ENCODE assay signal across 1 cellular context in genomic region chr19:1860133-1860775, GRCh38.
TF ChIP-seq lines count a peak whose summit lies in the region.

No MANE protein-coding gene starts in this region.

TF ChIP-seq in HepG2, 621 proteins besides CTCF, POLR2A, EP300 and RAD21 (continued from another document):
- TF ChIP-seq, protein P1, sequence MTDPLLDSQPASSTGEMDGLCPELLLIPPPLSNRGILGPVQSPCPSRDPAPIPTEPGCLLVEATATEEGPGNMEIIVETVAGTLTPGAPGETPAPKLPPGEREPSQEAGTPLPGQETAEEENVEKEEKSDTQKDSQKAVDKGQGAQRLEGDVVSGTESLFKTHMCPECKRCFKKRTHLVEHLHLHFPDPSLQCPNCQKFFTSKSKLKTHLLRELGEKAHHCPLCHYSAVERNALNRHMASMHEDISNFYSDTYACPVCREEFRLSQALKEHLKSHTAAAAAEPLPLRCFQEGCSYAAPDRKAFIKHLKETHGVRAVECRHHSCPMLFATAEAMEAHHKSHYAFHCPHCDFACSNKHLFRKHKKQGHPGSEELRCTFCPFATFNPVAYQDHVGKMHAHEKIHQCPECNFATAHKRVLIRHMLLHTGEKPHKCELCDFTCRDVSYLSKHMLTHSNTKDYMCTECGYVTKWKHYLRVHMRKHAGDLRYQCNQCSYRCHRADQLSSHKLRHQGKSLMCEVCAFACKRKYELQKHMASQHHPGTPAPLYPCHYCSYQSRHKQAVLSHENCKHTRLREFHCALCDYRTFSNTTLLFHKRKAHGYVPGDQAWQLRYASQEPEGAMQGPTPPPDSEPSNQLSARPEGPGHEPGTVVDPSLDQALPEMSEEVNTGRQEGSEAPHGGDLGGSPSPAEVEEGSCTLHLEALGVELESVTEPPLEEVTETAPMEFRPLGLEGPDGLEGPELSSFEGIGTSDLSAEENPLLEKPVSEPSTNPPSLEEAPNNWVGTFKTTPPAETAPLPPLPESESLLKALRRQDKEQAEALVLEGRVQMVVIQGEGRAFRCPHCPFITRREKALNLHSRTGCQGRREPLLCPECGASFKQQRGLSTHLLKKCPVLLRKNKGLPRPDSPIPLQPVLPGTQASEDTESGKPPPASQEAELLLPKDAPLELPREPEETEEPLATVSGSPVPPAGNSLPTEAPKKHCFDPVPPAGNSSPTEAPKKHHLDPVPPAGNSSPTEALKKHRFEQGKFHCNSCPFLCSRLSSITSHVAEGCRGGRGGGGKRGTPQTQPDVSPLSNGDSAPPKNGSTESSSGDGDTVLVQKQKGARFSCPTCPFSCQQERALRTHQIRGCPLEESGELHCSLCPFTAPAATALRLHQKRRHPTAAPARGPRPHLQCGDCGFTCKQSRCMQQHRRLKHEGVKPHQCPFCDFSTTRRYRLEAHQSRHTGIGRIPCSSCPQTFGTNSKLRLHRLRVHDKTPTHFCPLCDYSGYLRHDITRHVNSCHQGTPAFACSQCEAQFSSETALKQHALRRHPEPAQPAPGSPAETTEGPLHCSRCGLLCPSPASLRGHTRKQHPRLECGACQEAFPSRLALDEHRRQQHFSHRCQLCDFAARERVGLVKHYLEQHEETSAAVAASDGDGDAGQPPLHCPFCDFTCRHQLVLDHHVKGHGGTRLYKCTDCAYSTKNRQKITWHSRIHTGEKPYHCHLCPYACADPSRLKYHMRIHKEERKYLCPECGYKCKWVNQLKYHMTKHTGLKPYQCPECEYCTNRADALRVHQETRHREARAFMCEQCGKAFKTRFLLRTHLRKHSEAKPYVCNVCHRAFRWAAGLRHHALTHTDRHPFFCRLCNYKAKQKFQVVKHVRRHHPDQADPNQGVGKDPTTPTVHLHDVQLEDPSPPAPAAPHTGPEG (CRISPR knock-in tag; IDR thresholded peaks at IDR 0.05): no peak
- 0 out of 2 replicates have a peak, but pooled peaks have one; percentile 11 for TF ChIP-seq CREM (IDR thresholded peaks at IDR 0.05)
- TF ChIP-seq CREM (CRISPR knock-in tag; IDR thresholded peaks at IDR 0.05): no peak
- no peak for TF ChIP-seq RXRB (CRISPR knock-in tag; IDR thresholded peaks at IDR 0.05; ENCODE audit: borderline replicate concordance)
- peak; percentile 42; the same call in 1 of the 2 replicates for TF ChIP-seq NCOR1 (IDR thresholded peaks at IDR 0.05; ENCODE audit: borderline replicate concordance, low read length)
- no peak for TF ChIP-seq ZSCAN12 (CRISPR knock-in tag; IDR thresholded peaks at IDR 0.05)
- TF ChIP-seq PCBP1 (IDR thresholded peaks at IDR 0.05; ENCODE audit: borderline replicate concordance, low read depth, low read length): 0 out of 2 replicates have a peak, but pooled peaks have one; percentile 77
- TF ChIP-seq ZFP82 (CRISPR knock-in tag; IDR thresholded peaks at IDR 0.05; ENCODE audit: borderline replicate concordance): no peak
- 0 out of 2 replicates have a peak, but pooled peaks have one; percentile 14 for TF ChIP-seq ZBTB14 (CRISPR knock-in tag; IDR thresholded peaks at IDR 0.05)
- peak; percentile 59; the same call in 1 of the 2 replicates for TF ChIP-seq TGIF2 (CRISPR knock-in tag; IDR thresholded peaks at IDR 0.05)
- no peak for TF ChIP-seq ZBTB33 (CRISPR knock-in tag; IDR thresholded peaks at IDR 0.05)
- TF ChIP-seq CHD2 (IDR thresholded peaks at IDR 0.05; ENCODE audit: low read depth, low read length): peak; percentile 15; the same call in 1 of the 2 replicates
- TF ChIP-seq FOXA1 (IDR thresholded peaks at IDR 0.05): no peak
- TF ChIP-seq FOXA1 (CRISPR knock-in tag; IDR thresholded peaks at IDR 0.05): 0 out of 2 replicates have a peak, but pooled peaks have one; percentile 3
- TF ChIP-seq THAP11 (CRISPR knock-in tag; IDR thresholded peaks at IDR 0.05): 0 out of 2 replicates have a peak, but pooled peaks have one; percentile 27
- no peak for TF ChIP-seq LCORL (IDR thresholded peaks at IDR 0.05)
- peak; percentile 69 for TF ChIP-seq LCORL (CRISPR knock-in tag; IDR thresholded peaks at IDR 0.05)
- TF ChIP-seq NONO (IDR thresholded peaks at IDR 0.05): no peak
- TF ChIP-seq NONO (CRISPR knock-in tag; conservative IDR thresholded peaks at IDR 0.05): peak; percentile 88
- peak; percentile 85 for TF ChIP-seq HNF4G (IDR thresholded peaks at IDR 0.05; ENCODE audit: borderline replicate concordance, low read depth, low read length)
- no peak for TF ChIP-seq HNF4G (CRISPR knock-in tag; IDR thresholded peaks at IDR 0.05; ENCODE audit: borderline replicate concordance, low read depth)
- TF ChIP-seq SKI (IDR thresholded peaks at IDR 0.05; ENCODE audit: partially characterized antibody): peak; percentile 39
- peak; percentile 64; the same call in 1 of the 2 replicates for TF ChIP-seq SALL1 (CRISPR knock-in tag; IDR thresholded peaks at IDR 0.05)
- 0 out of 2 replicates have a peak, but pooled peaks have one; percentile 38 for TF ChIP-seq CBFB (CRISPR knock-in tag; IDR thresholded peaks at IDR 0.05)
- peak; percentile 94 for TF ChIP-seq SAP130 (CRISPR knock-in tag; IDR thresholded peaks at IDR 0.05; ENCODE audit: low read depth)
- peak; percentile 76 for TF ChIP-seq SRSF1 (optimal IDR thresholded peaks at IDR 0.05; ENCODE audit: low read depth, low read length)
- 0 out of 2 replicates have a peak, but pooled peaks have one; percentile 26 for TF ChIP-seq MAX (IDR thresholded peaks at IDR 0.05)
- peak; percentile 93; the same call in 2 of the 3 replicates for TF ChIP-seq MXI1 (IDR thresholded peaks at IDR 0.05; ENCODE audit: borderline replicate concordance, low read depth, low read length)
- TF ChIP-seq ZNF792 (CRISPR knock-in tag; IDR thresholded peaks at IDR 0.05): peak; percentile 67
